Comparison of ENCODE assay signal across 14 cellular contexts in the genomic region with DNA sequence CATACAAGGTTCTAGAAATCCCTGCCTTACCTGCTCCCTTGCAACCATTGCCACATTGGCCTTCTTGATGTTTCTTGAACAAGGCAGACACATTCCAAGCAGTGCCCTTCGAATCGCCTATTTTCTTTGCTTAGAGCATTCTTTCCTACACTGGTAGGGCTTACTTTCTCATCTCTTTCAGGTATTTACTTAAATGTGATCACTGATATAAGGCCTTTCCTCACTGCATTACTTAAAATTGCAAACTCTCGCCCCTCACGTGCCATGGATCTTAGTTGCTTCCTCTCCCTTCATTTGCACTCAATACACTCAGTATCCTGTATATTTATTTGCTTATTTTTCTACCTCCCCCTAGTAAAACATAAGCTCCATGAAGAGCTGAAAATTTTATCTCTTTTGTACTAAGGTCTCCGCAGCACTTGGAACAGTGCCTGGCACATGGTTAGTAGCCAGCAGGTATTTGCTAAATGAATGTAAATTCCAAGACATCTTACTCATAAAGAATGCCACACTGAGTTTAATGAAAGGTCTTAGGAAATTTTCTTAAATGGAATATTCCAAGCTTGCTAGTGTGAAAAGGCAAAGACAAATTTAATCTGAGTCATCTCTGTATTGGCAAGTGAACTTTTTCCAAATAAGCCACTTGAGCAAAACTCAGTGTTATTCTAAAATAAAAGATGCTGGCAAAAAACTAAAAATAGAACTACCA. TPM values are rescaled to one million over a fixed set of nuclear protein-coding genes. Genes with fewer than 3 reads are reported as not detected.
DNase-seq lines count a peak whose midpoint lies in the region; ATAC-seq and TF ChIP-seq lines count a peak whose summit lies in the region.
"Had no signal": no experiment of that assay in that cellular context is flagged by ENCODE, and none has a peak within 500 bp of the region (broad histone marks: within the 10 kb centered on the region; RNA-seq: fewer than 3 reads in every experiment).

No MANE protein-coding gene starts in this region.

- H4K8ac ChIP-seq in IMR-90 (ENCODE audit: low read depth in 2 of 2, low read length in 2 of 2), result no peak overlapping the region

- no peak overlapping the region for H2BK15ac ChIP-seq in IMR-90 (ENCODE audit: low read depth, low read length)

- in situ Hi-C loops in IMR-90 (cut with MboI; ENCODE audit: low sequenced_read_pairs), result no loop called here

- TF ChIP-seq RAD21 in IMR-90 (IDR thresholded peaks at IDR 0.05; ENCODE audit: low read length), result no peak

- H4K20me1 ChIP-seq in IMR-90 (ENCODE audit: insufficient read depth, low read length), result no peaks in the 10 kb centered on the region

- no peak overlapping the region for H2AFZ ChIP-seq in IMR-90 (replicated peaks; ENCODE audit: low read length, poor library complexity)

- H3K4me1 ChIP-seq in IMR-90 (ENCODE audit: control insufficient read depth, insufficient read depth, low read length) (no peaks in the 10 kb centered on the region), gastroesophageal sphincter (no peaks in the 10 kb centered on the region)

- H3K9me3 ChIP-seq in IMR-90 (ENCODE audit: control insufficient read depth, insufficient read depth, low read length), result no peaks in the 10 kb centered on the region
- no peaks in the 10 kb centered on the region for H3K9me3 ChIP-seq in gastroesophageal sphincter
- H3K9me3 ChIP-seq in WERI-Rb-1 (ENCODE audit: severe bottlenecking), result no peaks in the 10 kb centered on the region

- no peaks in the 10 kb centered on the region for H3K27me3 ChIP-seq in IMR-90 (ENCODE audit: control insufficient read depth, insufficient read depth, low read length)
- no peaks in the 10 kb centered on the region for H3K27me3 ChIP-seq in gastroesophageal sphincter
- H3K27me3 ChIP-seq in WERI-Rb-1 (ENCODE audit: insufficient read depth, low read depth, severe bottlenecking), result no peaks in the 10 kb centered on the region

- H2BK120ac ChIP-seq in IMR-90 (ENCODE audit: low read depth, low read length), result no peak overlapping the region

- intact Hi-C loops in IMR-90 (cut with micrococcal nuclease), result loop anchor here (5.0 kb wide), 1 partner anchor 581 kb away; no protein-coding TSS in a partner anchor

- TF ChIP-seq CTCF in AG09319 (IDR thresholded peaks at IDR 0.05; ENCODE audit: low read depth, low read length) (no peak), IMR-90 (conservative IDR thresholded peaks at IDR 0.05; ENCODE audit: low read depth, low read length) (no peak), choroid plexus epithelial cell (conservative IDR thresholded peaks at IDR 0.05; ENCODE audit: low read depth, low read length) (no peak), gastroesophageal sphincter (IDR thresholded peaks at IDR 0.05) (no peak), WERI-Rb-1 (IDR thresholded peaks at IDR 0.05; ENCODE audit: low read depth, low read length) (no peak)

- peak; percentile 22 for DNase-seq in AG09319 (ENCODE audit: extremely low read depth, low read depth)
- peak; percentile 62 for DNase-seq in IMR-90
- peak; percentile 95 for DNase-seq in choroid plexus epithelial cell (ENCODE audit: low read depth)
- DNase-seq in mucosa of gallbladder (ENCODE audit: low spot score), result peak; percentile 59
- DNase-seq in ureter (ENCODE audit: low spot score), result no peak
- DNase-seq in DMS153 (lab: John Stamatoyannopoulos, UW), result no peak
- no peak for DNase-seq in WERI-Rb-1
- DNase-seq: CD4-positive, alpha-beta T cell; Karpas-422; NCI-H526; small intestine; T-helper 2 cell had no signal

- no TSS peak for BruUV-seq in IMR-90 (replicated peaks; lab: Mats Ljungman, UMichigan)

- H3K79me1 ChIP-seq in IMR-90 (ENCODE audit: low read depth in 1 of 2, low read length in 2 of 2), result no peaks in the 10 kb centered on the region

- no peak overlapping the region for H2BK5ac ChIP-seq in IMR-90 (ENCODE audit: low read depth, low read length, poor library complexity, severe bottlenecking)

- H3K27ac ChIP-seq in IMR-90 (ENCODE audit: insufficient read depth, low read length), result no peak overlapping the region
- H3K27ac ChIP-seq in gastroesophageal sphincter, result no peak overlapping the region
- no peak overlapping the region for H3K27ac ChIP-seq in WERI-Rb-1

- H3K4ac ChIP-seq in IMR-90 (ENCODE audit: low read depth, low read length), result no peak overlapping the region

- no peak overlapping the region for H2BK20ac ChIP-seq in IMR-90 (ENCODE audit: low read depth, low read length)

- CTCF ChIA-PET in IMR-90 (lab: Yijun Ruan, JAX), result no interaction called here

- no peak for TF ChIP-seq EP300 in gastroesophageal sphincter (IDR thresholded peaks at IDR 0.05)

- no peak overlapping the region; the same call in 1 of the 2 replicates for H4K5ac ChIP-seq in IMR-90 (ENCODE audit: low read depth, low read length)

- POLR2A ChIA-PET in IMR-90 (lab: Charles Lee; ENCODE audit: unreplicated experiment), result no interaction called here

- H3K4me2 ChIP-seq in IMR-90 (ENCODE audit: low read depth, low read length), result no peak overlapping the region

- 100% methylated on average over 1 of the region's 5 CpGs; no CpG with 5 or more reads in 1 of the 2 experiments for WGBS in IMR-90 (ENCODE audit: extremely low coverage in 2 of 2, insufficient read length in 1 of 2), 2 experiments
- WGBS in gastroesophageal sphincter (ENCODE audit: low coverage in 1 of 2), 2 donors, result 74 to 76% methylated on average over 5 of the region's 5 CpGs

- no peak overlapping the region for H3K23ac ChIP-seq in IMR-90 (ENCODE audit: low read depth, low read length)

- H3K9me1 ChIP-seq in IMR-90 (ENCODE audit: insufficient read depth, low read length), result no peaks in the 10 kb centered on the region

- H3K36me3 ChIP-seq in IMR-90 (ENCODE audit: control insufficient read depth, insufficient read depth, low read length), result no peaks in the 10 kb centered on the region
- H3K36me3 ChIP-seq in gastroesophageal sphincter, result no peaks in the 10 kb centered on the region
- H3K36me3 ChIP-seq in WERI-Rb-1, result no peaks in the 10 kb centered on the region

- no peak overlapping the region for H3K56ac ChIP-seq in IMR-90 (ENCODE audit: extremely low read depth, insufficient read depth, low read length)

- no peak overlapping the region for H4K91ac ChIP-seq in IMR-90 (ENCODE audit: insufficient read depth, low read depth, low read length)

- no peak overlapping the region for H2AK5ac ChIP-seq in IMR-90 (ENCODE audit: low read depth, low read length)

- no peak overlapping the region for H3K18ac ChIP-seq in IMR-90 (ENCODE audit: low read depth, low read length)

- H2AK9ac ChIP-seq in IMR-90 (replicated peaks; ENCODE audit: low read depth, low read length, poor library complexity), result no peak overlapping the region

- dilution Hi-C loops in IMR-90 (cut with HindIII; ENCODE audit: low sequenced_read_pairs, unreplicated experiment), result no loop called here

- no peak overlapping the region for H3K14ac ChIP-seq in IMR-90 (replicated peaks; ENCODE audit: low read depth, low read length)

- H3K9ac ChIP-seq in IMR-90 (ENCODE audit: low read depth, low read length), result no peak overlapping the region

- no peak for TF ChIP-seq POLR2A in IMR-90 (IDR thresholded peaks at IDR 0.05; ENCODE audit: low read depth, low read length)
- no peak for TF ChIP-seq POLR2A in gastroesophageal sphincter (IDR thresholded peaks at IDR 0.05)

- H3K4me3 ChIP-seq in IMR-90 (ENCODE audit: insufficient read depth, low read depth, low read length), result no peak overlapping the region
- H3K4me3 ChIP-seq in choroid plexus epithelial cell (ENCODE audit: low read depth, low read length), result no peak overlapping the region
- H3K4me3 ChIP-seq in gastroesophageal sphincter, result no peak overlapping the region
- no peak overlapping the region for H3K4me3 ChIP-seq in WERI-Rb-1 (ENCODE audit: low read depth, low read length)

- ATAC-seq in IMR-90 (ENCODE audit: low read depth) (peak; percentile 27), gastroesophageal sphincter (no peak)

TF ChIP-seq in IMR-90, 13 proteins besides CTCF, POLR2A, EP300 and RAD21:
- TF ChIP-seq RFX5 (IDR thresholded peaks at IDR 0.05; ENCODE audit: low read depth, low read length) (no peak), SMC3 (IDR thresholded peaks at IDR 0.05; ENCODE audit: low read depth, low read length) (no peak), BHLHE40 (IDR thresholded peaks at IDR 0.05; ENCODE audit: low read depth, low read length) (peak; percentile 31; the same call in 1 of the 2 replicates), MAZ (IDR thresholded peaks at IDR 0.05; ENCODE audit: borderline replicate concordance, low read depth, low read length) (no peak), CHD1 (IDR thresholded peaks at IDR 0.05; ENCODE audit: low read depth, low read length) (no peak)
- TF ChIP-seq, protein P1, sequence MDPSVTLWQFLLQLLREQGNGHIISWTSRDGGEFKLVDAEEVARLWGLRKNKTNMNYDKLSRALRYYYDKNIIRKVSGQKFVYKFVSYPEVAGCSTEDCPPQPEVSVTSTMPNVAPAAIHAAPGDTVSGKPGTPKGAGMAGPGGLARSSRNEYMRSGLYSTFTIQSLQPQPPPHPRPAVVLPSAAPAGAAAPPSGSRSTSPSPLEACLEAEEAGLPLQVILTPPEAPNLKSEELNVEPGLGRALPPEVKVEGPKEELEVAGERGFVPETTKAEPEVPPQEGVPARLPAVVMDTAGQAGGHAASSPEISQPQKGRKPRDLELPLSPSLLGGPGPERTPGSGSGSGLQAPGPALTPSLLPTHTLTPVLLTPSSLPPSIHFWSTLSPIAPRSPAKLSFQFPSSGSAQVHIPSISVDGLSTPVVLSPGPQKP (IDR thresholded peaks at IDR 0.05; ENCODE audit: borderline replicate concordance, low read depth, low read length), result no peak

RNA-seq across cellular contexts. Expression of a gene that starts 42.4 kb away (rescaled TPM):
- total RNA-seq in IMR-90 (2012; rRNA removed) (0.56 and 0.90 TPM in 2 replicates), mucosa of gallbladder (5.9 TPM), ureter (8.0 TPM), gastroesophageal sphincter (10 to 100 TPM in 2 of 4 donors, 1 to 10 TPM in 2; 5.0 to 17.5 (median 10.2) TPM)
- polyA plus RNA-seq in IMR-90 (2012; rRNA removed), result 0.46 and 0.77 TPM in 2 replicates
- polyA plus RNA-seq in IMR-90 (2012; cell fraction: cytosol; rRNA removed), result 0.09 and 0.35 TPM in 2 replicates
- 0.55 and 1.9 TPM in 2 replicates for polyA plus RNA-seq in IMR-90 (2012; cell fraction: nucleus; rRNA removed; ENCODE audit: low replicate concordance)
- total RNA-seq: CD4-positive, alpha-beta T cell; mononuclear cell had no signal

Comparison
In these comparisons a context has a peak if more than half of its experiments do, and no peak if none do; other contexts are left out.
1. DNase-seq: peak in AG09319 (single experiment), IMR-90 (single experiment), choroid plexus epithelial cell (single experiment) and mucosa of gallbladder (single experiment); none in ureter (single experiment), DMS153 (single experiment) and WERI-Rb-1 (single experiment).